Comparison of ENCODE assay signal across 10 cellular contexts in the genomic region with DNA sequence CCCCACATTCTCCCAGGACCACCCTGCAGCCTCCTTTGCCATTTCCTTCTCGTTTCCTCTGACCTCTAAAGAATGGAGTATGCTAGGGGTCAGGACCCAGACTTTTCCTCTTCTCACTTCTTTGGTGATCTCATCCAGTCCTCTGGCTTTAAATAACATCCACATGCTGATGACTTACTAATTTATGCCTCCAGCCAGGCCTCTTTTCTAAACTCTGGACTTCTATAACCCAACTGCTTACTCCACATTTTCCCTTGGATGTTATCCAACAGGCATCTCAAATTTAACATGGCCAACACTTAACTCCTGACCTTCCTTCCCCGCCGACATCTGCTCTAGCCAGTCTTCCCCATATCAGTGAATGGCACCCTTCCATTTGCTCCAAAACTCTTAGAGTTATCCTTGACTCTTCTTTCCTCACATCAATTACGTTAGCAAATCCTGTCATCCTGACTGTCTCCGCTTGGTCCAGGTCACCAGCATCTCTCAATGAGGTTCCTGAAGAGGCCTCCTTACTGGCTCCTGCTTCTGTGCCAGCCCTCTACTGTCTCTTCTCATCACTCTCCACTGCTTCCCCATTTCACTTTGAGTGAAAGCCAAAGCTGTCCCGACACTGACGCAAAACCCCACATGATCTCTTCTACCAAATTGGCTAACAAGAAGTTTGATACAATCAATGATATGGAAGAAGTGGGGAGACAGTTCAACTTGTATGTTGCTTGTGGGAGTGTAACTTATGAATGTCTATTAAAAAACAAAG. TPM values are rescaled to one million over a fixed set of nuclear protein-coding genes. Genes with fewer than 3 reads are reported as not detected.
DNase-seq lines count a peak whose midpoint lies in the region; ATAC-seq and TF ChIP-seq lines count a peak whose summit lies in the region.
"Had no signal": no experiment of that assay in that cellular context is flagged by ENCODE, and none has a peak within 500 bp of the region (broad histone marks: within the 10 kb centered on the region; RNA-seq: fewer than 3 reads in every experiment).

No MANE protein-coding gene starts in this region.

- POLR2A ChIA-PET in activated CD8-positive, alpha-beta T cell treated with anti-CD3 and anti-CD28 coated beads for 36 hours (lab: Charles Lee), result interaction anchor here (1.1 kb wide), 1 partner anchor 42 kb away, joined by 3 read pairs; a partner anchor contains a TSS

- intact Hi-C loops in activated CD8-positive, alpha-beta T cell treated with anti-CD3 and anti-CD28 coated beads for 36 hours (cut with micrococcal nuclease), result no loop called here

- peak overlapping the region; percentile 34 for H2AFZ ChIP-seq in parathyroid adenoma
- H2AFZ ChIP-seq in MM.1S (ENCODE audit: low read length), result no peak overlapping the region

- H3K36me3 Mint-ChIP-seq in activated CD8-positive, alpha-beta T cell treated with anti-CD3 and anti-CD28 coated beads for 36 hours (ENCODE audit: low read depth), result no peaks in the 10 kb centered on the region

- H4K20me1 ChIP-seq in MM.1S (ENCODE audit: insufficient read depth, low read length), result no peaks in the 10 kb centered on the region

- H3K9me3 ChIP-seq in parathyroid adenoma (ENCODE audit: control insufficient read depth, low read length) (no peaks in the 10 kb centered on the region), MM.1S (replicated peaks; ENCODE audit: insufficient read depth, low read length) (no peaks in the 10 kb centered on the region)
- H3K9me3 ChIP-seq: transverse colon had no signal

- peaks cover 13% of the 10 kb centered on the region for H3K27me3 Mint-ChIP-seq in activated CD8-positive, alpha-beta T cell treated with anti-CD3 and anti-CD28 coated beads for 36 hours

- no peaks in the 10 kb centered on the region for H3K4me1 Mint-ChIP-seq in activated CD8-positive, alpha-beta T cell treated with anti-CD3 and anti-CD28 coated beads for 36 hours (ENCODE audit: low read depth)

- peaks cover 5% of the 10 kb centered on the region for H3K9me3 Mint-ChIP-seq in activated CD8-positive, alpha-beta T cell treated with anti-CD3 and anti-CD28 coated beads for 36 hours

- H3K27ac ChIP-seq in parathyroid adenoma (peak overlapping the region; percentile 55), MM.1S (ENCODE audit: low read length) (no peak overlapping the region)
- H3K27ac ChIP-seq: transverse colon had no signal

- no peak for TF ChIP-seq CTCF in fibroblast of the aortic adventitia (IDR thresholded peaks at IDR 0.05; ENCODE audit: insufficient read depth, low read length)
- TF ChIP-seq CTCF in parathyroid adenoma (IDR thresholded peaks at IDR 0.05), result no peak
- TF ChIP-seq CTCF in activated CD8-positive, alpha-beta T cell treated with anti-CD3 and anti-CD28 coated beads for 36 hours (IDR thresholded peaks at IDR 0.05), result no peak
- no peak for TF ChIP-seq CTCF in MM.1S (IDR thresholded peaks at IDR 0.05; ENCODE audit: low read length)

- H3K27me3 ChIP-seq in parathyroid adenoma (ENCODE audit: control insufficient read depth, insufficient read depth, low read length), result no peaks in the 10 kb centered on the region
- H3K27me3 ChIP-seq in MM.1S (replicated peaks; ENCODE audit: insufficient read depth, low read length), result no peaks in the 10 kb centered on the region
- H3K27me3 ChIP-seq: transverse colon had no signal

- no peak overlapping the region for H3K9ac ChIP-seq in parathyroid adenoma
- no peak overlapping the region for H3K9ac ChIP-seq in MM.1S (ENCODE audit: low read length)

- ATAC-seq in activated CD8-positive, alpha-beta T cell treated with anti-CD3 and anti-CD28 coated beads for 36 hours, result no peak

- H3K4me2 ChIP-seq in parathyroid adenoma (ENCODE audit: low read length) (no peak overlapping the region), MM.1S (ENCODE audit: low read depth, low read length) (no peak overlapping the region)

- H3K4me1 ChIP-seq in parathyroid adenoma (peaks cover 15% of the 10 kb centered on the region), MM.1S (ENCODE audit: low read length) (no peaks in the 10 kb centered on the region)

- H3K79me2 ChIP-seq in parathyroid adenoma (no peaks in the 10 kb centered on the region), MM.1S (ENCODE audit: low read length) (no peaks in the 10 kb centered on the region)

- H3K9me2 ChIP-seq in MM.1S (replicated peaks; ENCODE audit: insufficient read depth, low read length), result no peaks in the 10 kb centered on the region

- peak; percentile 78 for DNase-seq in CD1c-positive myeloid dendritic cell (ENCODE audit: extremely low spot score)
- peak; percentile 87 for DNase-seq in OCI-M1 (lab: John Stamatoyannopoulos, UW)
- DNase-seq in fibroblast of the aortic adventitia (ENCODE audit: low read depth), result peak; percentile 88
- DNase-seq in NCI-H2107 (lab: John Stamatoyannopoulos, UW), result no peak
- no peak for DNase-seq in cerebellar cortex (ENCODE audit: low spot score)
- DNase-seq in activated CD8-positive, alpha-beta T cell treated with anti-CD3 and anti-CD28 coated beads for 36 hours, result no peak
- no peak for DNase-seq in MM.1S
- DNase-seq: T1000, transverse colon had no signal

- no peak overlapping the region for H3K4me3 Mint-ChIP-seq in activated CD8-positive, alpha-beta T cell treated with anti-CD3 and anti-CD28 coated beads for 36 hours

- CTCF ChIA-PET in activated CD8-positive, alpha-beta T cell treated with anti-CD3 and anti-CD28 coated beads for 36 hours (lab: Charles Lee), result interaction anchor here (0.7 to 3.3 kb wide), 6 partner anchors 20 to 84 kb away, joined by 3 to 8 read pairs (median 3); a partner anchor contains a TSS

- H3F3A ChIP-seq in MM.1S (ENCODE audit: insufficient read depth, low read length), result no peaks in the 10 kb centered on the region

- no peaks in the 10 kb centered on the region for H3K36me3 ChIP-seq in parathyroid adenoma (ENCODE audit: control insufficient read depth, insufficient read depth, low read length)
- no peaks in the 10 kb centered on the region for H3K36me3 ChIP-seq in MM.1S (replicated peaks; ENCODE audit: insufficient read depth, low read length)
- H3K36me3 ChIP-seq: transverse colon had no signal

- no peak overlapping the region for H3K27ac Mint-ChIP-seq in activated CD8-positive, alpha-beta T cell treated with anti-CD3 and anti-CD28 coated beads for 36 hours

- H3K4me3 ChIP-seq in fibroblast of the aortic adventitia (ENCODE audit: low read depth, low read length) (no peak overlapping the region), parathyroid adenoma (ENCODE audit: low read depth, low read length) (no peak overlapping the region), MM.1S (ENCODE audit: low read length) (no peak overlapping the region)
- H3K4me3 ChIP-seq: transverse colon had no signal

RNA-seq across cellular contexts. Expression of a gene that starts 42.7 kb away (rescaled TPM):
- 238 and 564 TPM in 2 replicates for total RNA-seq in fibroblast of the aortic adventitia (ENCODE audit: low replicate concordance)
- 100 to 1,000 TPM; 437 to 443 TPM for total RNA-seq in activated CD8-positive, alpha-beta T cell treated with anti-CD3 and anti-CD28 coated beads for 36 hours

RNA-seq across cellular contexts. Expression of a gene that starts 44.1 kb away (rescaled TPM):
- 21.6 and 27.9 TPM in 2 replicates for total RNA-seq in fibroblast of the aortic adventitia (ENCODE audit: low replicate concordance)
- 1 to 10 TPM; 5.5 to 5.7 TPM for total RNA-seq in activated CD8-positive, alpha-beta T cell treated with anti-CD3 and anti-CD28 coated beads for 36 hours

RNA-seq across cellular contexts. Expression of a gene that starts 58.8 kb away (rescaled TPM):
- total RNA-seq in fibroblast of the aortic adventitia (ENCODE audit: low replicate concordance), result 0.82 and 4.5 TPM in 2 replicates
- total RNA-seq in activated CD8-positive, alpha-beta T cell treated with anti-CD3 and anti-CD28 coated beads for 36 hours, result 1 to 10 TPM; 5.0 to 5.3 TPM

Comparison
In these comparisons a context has a peak if more than half of its experiments do, and no peak if none do; other contexts are left out.
1. DNase-seq: peak in CD1c-positive myeloid dendritic cell (single experiment), OCI-M1 (single experiment) and fibroblast of the aortic adventitia (single experiment); none in NCI-H2107 (single experiment), cerebellar cortex (single experiment), activated CD8-positive, alpha-beta T cell treated with anti-CD3 and anti-CD28 coated beads for 36 hours (single experiment) and MM.1S (single experiment).